8 cellular contexts compared by ENCODE assay signal in genomic region chr4:184310171-184310567, GRCh38.
DNase-seq lines count a peak whose midpoint lies in the region; ATAC-seq and TF ChIP-seq lines count a peak whose summit lies in the region.

No MANE protein-coding gene starts in this region.

- DNase-seq in CD14-positive monocyte (ENCODE audit: low spot score) (peak; percentile 62), iPS DF 6.9 (ENCODE audit: low read depth, low spot score) (peak; percentile 25), Caco-2 (no peak), NCI-H146 (lab: John Stamatoyannopoulos, UW) (no peak)
- DNase-seq in activated CD4-positive, alpha-beta memory T cell treated with anti-CD3 and anti-CD28 coated beads for 36 hours, result peak; percentile 81

- CTCF ChIA-PET in activated CD4-positive, alpha-beta memory T cell treated with anti-CD3 and anti-CD28 coated beads for 36 hours (lab: Charles Lee), result interaction anchor here (0.8 to 2.9 kb wide), 4 partner anchors 8 to 225 kb away, joined by 3 to 21 read pairs (median 6); no protein-coding TSS in a partner anchor
- CTCF ChIA-PET in Caco-2 (lab: Charles Lee), result no interaction called here

- H3K4me1 ChIP-seq in iPS DF 6.9 (ENCODE audit: control insufficient read depth, insufficient read depth, low read length) (no peaks in the 10 kb centered on the region; the same call in 1 of the 2 replicates), Caco-2 (0 out of 2 replicates have a peak, but pooled peaks cover 3% of the 10 kb centered on the region)

- H3K4me1 Mint-ChIP-seq in CD14-positive monocyte (peaks cover 42% of the 10 kb centered on the region), Caco-2 (ENCODE audit: low read depth, unreplicated experiment) (peaks cover 14% of the 10 kb centered on the region)
- H3K4me1 Mint-ChIP-seq in activated CD4-positive, alpha-beta memory T cell treated with anti-CD3 and anti-CD28 coated beads for 36 hours (ENCODE audit: low read depth), result peaks cover 52% of the 10 kb centered on the region

- peaks cover 0 to 9% (median 0%) of the 10 kb centered on the region in 7 donors for H3K9me3 Mint-ChIP-seq in CD14-positive monocyte
- no peaks in the 10 kb centered on the region for H3K9me3 Mint-ChIP-seq in activated CD4-positive, alpha-beta memory T cell treated with anti-CD3 and anti-CD28 coated beads for 36 hours
- H3K9me3 Mint-ChIP-seq in Caco-2 (ENCODE audit: unreplicated experiment), result peaks cover 14% of the 10 kb centered on the region

- TF ChIP-seq CTCF in CD14-positive monocyte (IDR thresholded peaks at IDR 0.05), result peak; percentile 61
- no peak for TF ChIP-seq CTCF in Caco-2 (IDR thresholded peaks at IDR 0.05; ENCODE audit: insufficient read depth in 1 of 2, low read depth in 1 of 2, low read length in 1 of 2, severe bottlenecking in 1 of 2, unreplicated experiment in 1 of 2)

- H3K36me3 ChIP-seq in iPS DF 6.9 (ENCODE audit: control insufficient read depth, insufficient read depth, low read length), result no peaks in the 10 kb centered on the region
- no peaks in the 10 kb centered on the region for H3K36me3 ChIP-seq in Caco-2 (ENCODE audit: control insufficient read depth, insufficient read depth, low read length)

- POLR2A ChIA-PET in activated CD4-positive, alpha-beta memory T cell treated with anti-CD3 and anti-CD28 coated beads for 36 hours (lab: Charles Lee), result interaction anchor here (0.8 kb wide), 1 partner anchor 22 kb away, joined by 3 read pairs; no protein-coding TSS in a partner anchor
- POLR2A ChIA-PET in Caco-2 (lab: Charles Lee), result no interaction called here

- H3K27me3 Mint-ChIP-seq in CD14-positive monocyte (ENCODE audit: low read depth in 3 of 3), result peaks cover 0 to 4% (median 0%) of the 10 kb centered on the region in 3 donors
- H3K27me3 Mint-ChIP-seq in activated CD4-positive, alpha-beta memory T cell treated with anti-CD3 and anti-CD28 coated beads for 36 hours, result no peaks in the 10 kb centered on the region
- H3K27me3 Mint-ChIP-seq in Caco-2 (ENCODE audit: insufficient read depth, unreplicated experiment), result no peaks in the 10 kb centered on the region

- H3K27ac ChIP-seq in iPS DF 6.9 (ENCODE audit: low read length), result no peak overlapping the region

- BruUV-seq in Caco-2 (replicated peaks; lab: Mats Ljungman, UMichigan), result no TSS peak

- no peak overlapping the region for H3K4me3 Mint-ChIP-seq in CD14-positive monocyte
- H3K4me3 Mint-ChIP-seq in activated CD4-positive, alpha-beta memory T cell treated with anti-CD3 and anti-CD28 coated beads for 36 hours, result peak overlapping the region; percentile 4
- no peak overlapping the region for H3K4me3 Mint-ChIP-seq in Caco-2 (ENCODE audit: unreplicated experiment)

- no peak overlapping the region for H3K4me3 ChIP-seq in iPS DF 6.9 (ENCODE audit: low read length)
- no peak overlapping the region for H3K4me3 ChIP-seq in Caco-2 (ENCODE audit: low read depth, low read length)

- ATAC-seq in HG02870 (IDR thresholded peaks at IDR 0.05; ENCODE audit: unreplicated experiment) (peak; percentile 17), HG03039 (IDR thresholded peaks at IDR 0.05; ENCODE audit: unreplicated experiment) (no peak), HG03469 (IDR thresholded peaks at IDR 0.05; ENCODE audit: unreplicated experiment) (no peak)

- no CpG with 5 or more reads among the region's 10 CpGs for WGBS in iPS DF 6.9 (ENCODE audit: insufficient coverage, insufficient read length)

- H3K27me3 ChIP-seq in iPS DF 6.9 (ENCODE audit: control insufficient read depth, insufficient read depth, low read length) (no peaks in the 10 kb centered on the region), Caco-2 (replicated peaks; ENCODE audit: control insufficient read depth, insufficient read depth, low read length) (no peaks in the 10 kb centered on the region)

- H3K27ac Mint-ChIP-seq in CD14-positive monocyte, result peak overlapping the region in 1 of 7 donors; percentile 67
- H3K27ac Mint-ChIP-seq in activated CD4-positive, alpha-beta memory T cell treated with anti-CD3 and anti-CD28 coated beads for 36 hours, result peak overlapping the region; percentile 72
- H3K27ac Mint-ChIP-seq in Caco-2 (ENCODE audit: unreplicated experiment), result no peak overlapping the region

- intact Hi-C loops in CD14-positive monocyte (cut with micrococcal nuclease) (loop anchor here in 1 of 2 donors (5.0 kb wide), 2 partner anchors 47 to 48 kb away; no protein-coding TSS in a partner anchor), Caco-2 (cut with micrococcal nuclease; ENCODE audit: unreplicated experiment) (no loop called here)
- intact Hi-C loops in activated CD4-positive, alpha-beta memory T cell treated with anti-CD3 and anti-CD28 coated beads for 36 hours (cut with micrococcal nuclease), result loop anchor here (1.0 to 2.0 kb wide), 5 partner anchors 9 to 227 kb away; no protein-coding TSS in a partner anchor

- H3K9me3 ChIP-seq in iPS DF 6.9 (ENCODE audit: control insufficient read depth, insufficient read depth, low read length) (no peaks in the 10 kb centered on the region), Caco-2 (no peaks in the 10 kb centered on the region)

- no peaks in the 10 kb centered on the region for H3K36me3 Mint-ChIP-seq in CD14-positive monocyte
- H3K36me3 Mint-ChIP-seq in activated CD4-positive, alpha-beta memory T cell treated with anti-CD3 and anti-CD28 coated beads for 36 hours, result no peaks in the 10 kb centered on the region
- no peaks in the 10 kb centered on the region for H3K36me3 Mint-ChIP-seq in Caco-2 (ENCODE audit: insufficient read depth, unreplicated experiment)

Comparison
In these comparisons a context has a peak if more than half of its experiments do, and no peak if none do; other contexts are left out.
1. DNase-seq: peak in CD14-positive monocyte (single experiment), activated CD4-positive, alpha-beta memory T cell treated with anti-CD3 and anti-CD28 coated beads for 36 hours (single experiment) and iPS DF 6.9 (single experiment); none in Caco-2 (0 of 2) and NCI-H146 (single experiment).